Comparison of ENCODE assay signal across 23 cellular contexts in the genomic region with DNA sequence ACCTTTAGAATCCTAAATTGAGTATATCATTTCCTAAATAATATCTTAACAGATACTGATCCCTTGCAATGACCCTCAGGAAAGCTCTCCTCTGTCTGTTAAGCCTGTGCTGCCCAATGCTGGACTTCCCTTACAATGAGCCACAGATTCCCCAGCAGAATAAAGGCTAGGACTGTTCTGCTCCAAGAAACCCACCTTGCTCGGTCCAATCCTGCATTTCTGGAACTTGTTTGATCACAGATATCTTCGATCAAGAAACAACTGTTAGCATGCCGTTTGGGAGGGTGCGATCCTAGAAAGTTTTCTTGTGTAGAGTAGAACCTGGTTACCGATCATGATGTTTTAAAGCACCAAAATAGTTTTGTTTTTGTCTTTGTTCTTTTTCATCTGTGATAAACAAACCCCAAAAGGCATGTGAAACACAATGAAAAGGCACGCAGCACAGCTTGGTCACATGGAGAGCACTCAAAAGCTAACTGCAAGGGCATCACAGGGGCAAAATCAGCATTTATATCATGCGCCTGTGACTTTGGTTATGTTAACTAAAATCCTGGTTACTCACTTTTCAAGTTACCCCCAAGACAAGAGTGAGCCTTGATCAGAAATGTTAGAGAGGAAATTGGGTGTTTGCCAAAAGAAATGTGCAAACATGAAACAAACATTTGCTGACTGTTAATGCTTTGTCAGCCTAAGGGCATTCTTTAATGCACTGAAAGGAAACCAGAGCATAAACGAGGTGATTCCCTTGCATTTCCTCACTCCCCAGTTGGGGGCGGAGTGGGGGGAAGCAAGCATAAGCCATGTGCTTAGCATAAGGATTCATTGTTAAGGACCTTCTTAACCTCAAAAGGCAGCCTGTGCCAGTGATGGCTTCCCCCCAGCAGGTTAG.
A peak's percentile ranks its signal among the peaks of the same experiment; 100 is the strongest.
DNase-seq lines count a peak whose midpoint lies in the region; ATAC-seq, FAIRE-seq and TF ChIP-seq lines count a peak whose summit lies in the region.
"Had no signal": no experiment of that assay in that cellular context is flagged by ENCODE, and none has a peak within 500 bp of the region (broad histone marks: within the 10 kb centered on the region; RNA-seq: fewer than 3 reads in every experiment).

No MANE protein-coding gene starts in this region.

- ATAC-seq in WTC11: peak; percentile 78
- ATAC-seq in CD8-positive, alpha-beta T cell: no peak

- no peaks in the 10 kb centered on the region for H3K9me3 ChIP-seq in iPS-18a (ENCODE audit: control insufficient read depth, low read depth, low read length)
- no peaks in the 10 kb centered on the region for H3K9me3 ChIP-seq in CD8-positive, alpha-beta T cell (ENCODE audit: low read length)
- H3K9me3 ChIP-seq: upper lobe of left lung had no signal

- DNase-seq in COLO829 (ENCODE audit: low spot score) (peak; percentile 58), HTR-8/SVneo (ENCODE audit: insufficient read length, low spot score) (no peak), WTC11 (ENCODE audit: low spot score) (peak; percentile 51), KBM-7 (no peak), GM10248 (ENCODE audit: extremely low spot score) (no peak)
- DNase-seq in activated CD4-positive, alpha-beta T cell treated with anti-CD3 and anti-CD28 coated beads for 4 hours: no peak
- DNase-seq in CD8-positive, alpha-beta T cell: no peak
- DNase-seq: ACHN; activated CD4-positive, alpha-beta T cell treated with anti-CD3 and anti-CD28 coated beads, Interleukin-2, amount 50 U/mL, for 48 hours; activated naive CD4-positive, alpha-beta T cell treated with anti-CD3 and anti-CD28 coated beads for 36 hours; aorta; DND-41; GOT3; hypothalamus; Kasumi-1; naive B cell; NCI-H2171; NCI-H748 treated with DMSO at 0.1 percent for 48 hours; upper lobe of left lung had no signal

- H3K9ac ChIP-seq in iPS-18a (ENCODE audit: low read length): peak overlapping the region; percentile 8
- H3K9ac ChIP-seq: parathyroid adenoma had no signal

- CTCF ChIA-PET in WTC11 (lab: Charles Lee) (no interaction called here), GM10248 (lab: Yijun Ruan, JAX) (interaction anchor here (1.1 to 1.6 kb wide), 2 partner anchors 12 to 15 kb away, joined by 3 to 4 read pairs; no protein-coding TSS in a partner anchor)
- CTCF ChIA-PET in CD8-positive, alpha-beta T cell (lab: Charles Lee): no interaction called here

- peaks cover 36% of the 10 kb centered on the region for H3K4me1 ChIP-seq in iPS-18a (ENCODE audit: control insufficient read depth, low read depth, low read length)
- H3K4me1 ChIP-seq in CD8-positive, alpha-beta T cell (ENCODE audit: insufficient read depth, low read length): no peaks in the 10 kb centered on the region
- H3K4me1 ChIP-seq: parathyroid adenoma, upper lobe of left lung had no signal

- FAIRE-seq in HTR-8/SVneo (lab: Jason Lieb, UNC): peak; percentile 26

- H3K27me3 ChIP-seq in iPS-18a (ENCODE audit: control insufficient read depth, insufficient read depth, low read length): no peaks in the 10 kb centered on the region
- H3K27me3 ChIP-seq in CD8-positive, alpha-beta T cell (ENCODE audit: insufficient read depth, low read length): no peaks in the 10 kb centered on the region
- H3K27me3 ChIP-seq: upper lobe of left lung had no signal

- peaks cover 30% of the 10 kb centered on the region for H3K27me3 Mint-ChIP-seq in WTC11 (ENCODE audit: low read depth)
- peaks cover 2% of the 10 kb centered on the region for H3K27me3 Mint-ChIP-seq in CD8-positive, alpha-beta T cell (ENCODE audit: low read depth)
- H3K27me3 Mint-ChIP-seq: naive B cell had no signal

- POLR2A ChIA-PET in WTC11 (lab: Charles Lee) (no interaction called here), GM10248 (lab: Yijun Ruan, JAX) (no interaction called here)
- POLR2A ChIA-PET in CD8-positive, alpha-beta T cell (lab: Charles Lee): no interaction called here

- H3K4me3 ChIP-seq in iPS-18a (ENCODE audit: low read length): peak overlapping the region; percentile 36
- no peak overlapping the region for H3K4me3 ChIP-seq in CD8-positive, alpha-beta T cell (ENCODE audit: low read depth, low read length)
- H3K4me3 ChIP-seq: upper lobe of left lung had no signal

- H3K27ac ChIP-seq in iPS-18a (ENCODE audit: low read length): peak overlapping the region; percentile 14
- H3K27ac ChIP-seq in CD8-positive, alpha-beta T cell (ENCODE audit: low read depth, low read length): no peak overlapping the region
- H3K27ac ChIP-seq: HL-60, parathyroid adenoma, upper lobe of left lung had no signal

- TF ChIP-seq CTCF in WTC11 (IDR thresholded peaks at IDR 0.05): no peak
- no peak for TF ChIP-seq CTCF in CD8-positive, alpha-beta T cell (IDR thresholded peaks at IDR 0.05)
- no peak for TF ChIP-seq CTCF in GM10248 (IDR thresholded peaks at IDR 0.05; ENCODE audit: control extremely low read depth, extremely low read depth, low read depth, missing control alignments)

- H3K4me3 Mint-ChIP-seq in WTC11: peak overlapping the region; percentile 26; the same call in 1 of the 2 replicates
- no peak overlapping the region for H3K4me3 Mint-ChIP-seq in CD8-positive, alpha-beta T cell
- H3K4me3 Mint-ChIP-seq: activated naive CD4-positive, alpha-beta T cell treated with anti-CD3 and anti-CD28 coated beads for 36 hours; CD14-positive monocyte; naive B cell had no signal

- no peaks in the 10 kb centered on the region for H3K36me3 ChIP-seq in iPS-18a (ENCODE audit: control insufficient read depth, low read depth, low read length)
- H3K36me3 ChIP-seq in CD8-positive, alpha-beta T cell (ENCODE audit: insufficient read depth, low read length): no peaks in the 10 kb centered on the region
- H3K36me3 ChIP-seq: upper lobe of left lung had no signal

- peaks cover 27% of the 10 kb centered on the region for H3K9me3 Mint-ChIP-seq in WTC11
- no peaks in the 10 kb centered on the region for H3K9me3 Mint-ChIP-seq in CD8-positive, alpha-beta T cell
- H3K9me3 Mint-ChIP-seq: activated naive CD4-positive, alpha-beta T cell treated with anti-CD3 and anti-CD28 coated beads for 36 hours had no signal

- H3K27ac Mint-ChIP-seq in WTC11: peak overlapping the region; percentile 98
- no peak overlapping the region for H3K27ac Mint-ChIP-seq in CD8-positive, alpha-beta T cell
- H3K27ac Mint-ChIP-seq: activated naive CD4-positive, alpha-beta T cell treated with anti-CD3 and anti-CD28 coated beads for 36 hours; CD14-positive monocyte; naive B cell had no signal

- peaks cover 60% of the 10 kb centered on the region for H3K4me1 Mint-ChIP-seq in WTC11
- H3K4me1 Mint-ChIP-seq in CD8-positive, alpha-beta T cell (ENCODE audit: low read depth): no peaks in the 10 kb centered on the region
- H3K4me1 Mint-ChIP-seq: CD14-positive monocyte, naive B cell had no signal

- H3K36me3 Mint-ChIP-seq in WTC11: peaks cover 22% of the 10 kb centered on the region
- no peaks in the 10 kb centered on the region for H3K36me3 Mint-ChIP-seq in CD8-positive, alpha-beta T cell
- H3K36me3 Mint-ChIP-seq: CD14-positive monocyte had no signal

- in situ Hi-C loops in KBM-7 (cut with MboI; ENCODE audit: low pct_unique_long_range_greater_than_20kb, low sequenced_read_pairs): no loop called here

- intact Hi-C loops in CD8-positive, alpha-beta T cell (cut with DNase I, micrococcal nuclease): no loop called here

TF ChIP-seq in WTC11, 78 proteins besides CTCF, POLR2A, EP300 and RAD21 (continues in another document):
- TF ChIP-seq, protein P1, sequence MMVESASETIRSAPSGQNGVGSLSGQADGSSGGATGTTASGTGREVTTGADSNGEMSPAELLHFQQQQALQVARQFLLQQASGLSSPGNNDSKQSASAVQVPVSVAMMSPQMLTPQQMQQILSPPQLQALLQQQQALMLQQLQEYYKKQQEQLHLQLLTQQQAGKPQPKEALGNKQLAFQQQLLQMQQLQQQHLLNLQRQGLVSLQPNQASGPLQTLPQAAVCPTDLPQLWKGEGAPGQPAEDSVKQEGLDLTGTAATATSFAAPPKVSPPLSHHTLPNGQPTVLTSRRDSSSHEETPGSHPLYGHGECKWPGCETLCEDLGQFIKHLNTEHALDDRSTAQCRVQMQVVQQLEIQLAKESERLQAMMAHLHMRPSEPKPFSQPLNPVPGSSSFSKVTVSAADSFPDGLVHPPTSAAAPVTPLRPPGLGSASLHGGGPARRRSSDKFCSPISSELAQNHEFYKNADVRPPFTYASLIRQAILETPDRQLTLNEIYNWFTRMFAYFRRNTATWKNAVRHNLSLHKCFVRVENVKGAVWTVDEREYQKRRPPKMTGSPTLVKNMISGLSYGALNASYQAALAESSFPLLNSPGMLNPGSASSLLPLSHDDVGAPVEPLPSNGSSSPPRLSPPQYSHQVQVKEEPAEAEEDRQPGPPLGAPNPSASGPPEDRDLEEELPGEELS (CRISPR knock-in tag; IDR thresholded peaks at IDR 0.05): peak; percentile 78; the same call in 1 of the 2 replicates
- TF ChIP-seq FOXJ3 (CRISPR knock-in tag; IDR thresholded peaks at IDR 0.05; ENCODE audit: borderline replicate concordance) (peak; percentile 37; the same call in 1 of the 2 replicates), ZNF317 (CRISPR knock-in tag; IDR thresholded peaks at IDR 0.05; ENCODE audit: borderline replicate concordance, low read depth) (no peak), ZNF232 (CRISPR knock-in tag; IDR thresholded peaks at IDR 0.05) (peak; percentile 65; the same call in 1 of the 2 replicates), NFE2L1 (CRISPR knock-in tag; IDR thresholded peaks at IDR 0.05) (0 out of 2 replicates have a peak, but pooled peaks have one; percentile 64)

Comparison
In these comparisons a context has a peak if more than half of its experiments do, and no peak if none do; other contexts are left out.
1. DNase-seq: peak in COLO829 (single experiment) and WTC11 (single experiment); none in HTR-8/SVneo (single experiment), KBM-7 (single experiment), activated CD4-positive, alpha-beta T cell treated with anti-CD3 and anti-CD28 coated beads for 4 hours (0 of 2), CD8-positive, alpha-beta T cell (0 of 7) and GM10248 (single experiment).